36 cellular contexts compared by ENCODE assay signal in genomic region chr5:33929925-33930690, GRCh38. TPM values are rescaled to one million over a fixed set of nuclear protein-coding genes. Genes with fewer than 3 reads are reported as not detected.
DNase-seq lines count a peak whose midpoint lies in the region; ATAC-seq, FAIRE-seq and TF ChIP-seq lines count a peak whose summit lies in the region.
"Had no signal": no experiment of that assay in that cellular context is flagged by ENCODE, and none has a peak within 500 bp of the region (broad histone marks: within the 10 kb centered on the region; RNA-seq: fewer than 3 reads in every experiment).

No MANE protein-coding gene starts in this region.

- no peak overlapping the region for H3K27ac Mint-ChIP-seq in activated CD4-positive, alpha-beta memory T cell treated with anti-CD3 and anti-CD28 coated beads, Interleukin-2, amount 10 ng/mL, durations not matched to agents 7 days and 5 days
- H3K27ac Mint-ChIP-seq: activated B cell treated with CpG ODN at 0.5 μM for 24 hours; activated naive CD8-positive, alpha-beta T cell treated with anti-CD3 and anti-CD28 coated beads, Interleukin-2, amount 50 U/mL, for 24 hours; activated T-cell treated with anti-CD3 and anti-CD28 coated beads, Interleukin-2, amount 50 U/mL, for 72 hours; natural killer cell; T-helper 1 cell treated with Interleukin-12 subunit alpha and Interleukin-12 subunit beta and Interleukin-4 antibody, amounts not matched to agents 30 μg/mL and 1 μg/mL, for 36 hours had no signal

- H3K27me3 ChIP-seq in BJ (ENCODE audit: control insufficient read depth, insufficient read depth, low read length) = no peaks in the 10 kb centered on the region
- H3K27me3 ChIP-seq: BLaER1, cardiac muscle cell, colonic mucosa, gastroesophageal sphincter, tibial artery had no signal

- no peak for TF ChIP-seq CTCF in BJ (IDR thresholded peaks at IDR 0.05; ENCODE audit: insufficient read depth, low read depth, low read length)
- no peak for TF ChIP-seq CTCF in fibroblast of the aortic adventitia (IDR thresholded peaks at IDR 0.05; ENCODE audit: insufficient read depth, low read length)

- no peaks in the 10 kb centered on the region for H3K36me3 ChIP-seq in BJ (ENCODE audit: control insufficient read depth, insufficient read depth, low read length)
- H3K36me3 ChIP-seq: BLaER1, cardiac muscle cell, colonic mucosa, gastroesophageal sphincter, MG63, prostate gland, tibial artery had no signal

- H3K4me3 Mint-ChIP-seq in activated CD4-positive, alpha-beta memory T cell treated with anti-CD3 and anti-CD28 coated beads, Interleukin-2, amount 10 ng/mL, durations not matched to agents 7 days and 5 days = no peak overlapping the region
- H3K4me3 Mint-ChIP-seq: activated B cell treated with CpG ODN at 0.5 μM for 24 hours; activated naive CD8-positive, alpha-beta T cell treated with anti-CD3 and anti-CD28 coated beads, Interleukin-2, amount 50 U/mL, for 24 hours; activated T-cell treated with anti-CD3 and anti-CD28 coated beads, Interleukin-2, amount 50 U/mL, for 72 hours; natural killer cell; T-helper 1 cell treated with Interleukin-12 subunit alpha and Interleukin-12 subunit beta and Interleukin-4 antibody, amounts not matched to agents 30 μg/mL and 1 μg/mL, for 36 hours had no signal

- CTCF ChIA-PET in BJ (lab: Yijun Ruan, JAX) = no interaction called here
- CTCF ChIA-PET in activated CD4-positive, alpha-beta memory T cell treated with anti-CD3 and anti-CD28 coated beads, Interleukin-2, amount 10 ng/mL, durations not matched to agents 7 days and 5 days (lab: Charles Lee) = no interaction called here

- ATAC-seq in GM21381 (IDR thresholded peaks at IDR 0.05; ENCODE audit: unreplicated experiment) = no peak
- ATAC-seq in GM19467 (IDR thresholded peaks at IDR 0.05; ENCODE audit: unreplicated experiment) = no peak
- ATAC-seq: activated naive CD8-positive, alpha-beta T cell treated with anti-CD3 and anti-CD28 coated beads, Interleukin-2, amount 50 U/mL, for 24 hours; activated T-cell treated with anti-CD3 and anti-CD28 coated beads, Interleukin-2, amount 50 U/mL, for 72 hours; gastroesophageal sphincter; mucosa of descending colon; natural killer cell; PC-3 had no signal

- no peak for TF ChIP-seq POLR2A in GM12891 (IDR thresholded peaks at IDR 0.05; ENCODE audit: low read depth, low read length)

- DNase-seq in BJ (ENCODE audit: low read depth) = peak; percentile 53
- DNase-seq in GM12891 (ENCODE audit: insufficient read length, low spot score) = no peak
- DNase-seq in M059J (ENCODE audit: low read depth) = peak; percentile 59
- peak; percentile 58 for DNase-seq in fibroblast of the aortic adventitia (ENCODE audit: low read depth)
- no peak for DNase-seq in activated CD4-positive, alpha-beta memory T cell treated with anti-CD3 and anti-CD28 coated beads, Interleukin-2, amount 10 ng/mL, durations not matched to agents 7 days and 5 days
- DNase-seq in MV-4-11 (lab: John Stamatoyannopoulos, UW) = no peak
- DNase-seq: activated B cell treated with CpG ODN at 0.5 μM for 24 hours; activated CD4-positive, alpha-beta T cell treated with anti-CD3 and anti-CD28 coated beads, Interleukin-2, amount 50 U/mL, for 1 hour; activated naive CD4-positive, alpha-beta T cell; activated naive CD8-positive, alpha-beta T cell treated with anti-CD3 and anti-CD28 coated beads, Interleukin-2, amount 50 U/mL, for 24 hours; activated T-cell treated with anti-CD3 and anti-CD28 coated beads, Interleukin-2, amount 50 U/mL, for 72 hours; colonic mucosa; effector CD8-positive, alpha-beta T cell; erythroblast; KBM-7; MG63; mucosa of descending colon; natural killer cell; NCI-H1930; NCI-H526; NK-92 treated with Interleukin-12 subunit alpha and Interleukin-12 subunit beta, amount 100 ng/mL, for 24 hours; occipital lobe; PC-3; SK-N-SH; stimulated activated CD4-positive, alpha-beta T cell treated with anti-CD3 and anti-CD28 coated beads, Interleukin-4, amount 100 ng/mL, for 1 hour; tibial artery had no signal

- no peaks in the 10 kb centered on the region for H3K9me3 Mint-ChIP-seq in activated CD4-positive, alpha-beta memory T cell treated with anti-CD3 and anti-CD28 coated beads, Interleukin-2, amount 10 ng/mL, durations not matched to agents 7 days and 5 days
- H3K9me3 Mint-ChIP-seq: activated B cell treated with CpG ODN at 0.5 μM for 24 hours; activated naive CD8-positive, alpha-beta T cell treated with anti-CD3 and anti-CD28 coated beads, Interleukin-2, amount 50 U/mL, for 24 hours; activated T-cell treated with anti-CD3 and anti-CD28 coated beads, Interleukin-2, amount 50 U/mL, for 72 hours; natural killer cell; T-helper 1 cell treated with Interleukin-12 subunit alpha and Interleukin-12 subunit beta and Interleukin-4 antibody, amounts not matched to agents 30 μg/mL and 1 μg/mL, for 36 hours had no signal

- H3K27me3 Mint-ChIP-seq in activated CD4-positive, alpha-beta memory T cell treated with anti-CD3 and anti-CD28 coated beads, Interleukin-2, amount 10 ng/mL, durations not matched to agents 7 days and 5 days = peaks cover 5% of the 10 kb centered on the region
- H3K27me3 Mint-ChIP-seq: activated naive CD8-positive, alpha-beta T cell treated with anti-CD3 and anti-CD28 coated beads, Interleukin-2, amount 50 U/mL, for 24 hours had no signal

- POLR2A ChIA-PET in BJ (lab: Charles Lee) = no interaction called here
- POLR2A ChIA-PET in activated CD4-positive, alpha-beta memory T cell treated with anti-CD3 and anti-CD28 coated beads, Interleukin-2, amount 10 ng/mL, durations not matched to agents 7 days and 5 days (lab: Charles Lee) = no interaction called here

- no peaks in the 10 kb centered on the region for H3K36me3 Mint-ChIP-seq in activated CD4-positive, alpha-beta memory T cell treated with anti-CD3 and anti-CD28 coated beads, Interleukin-2, amount 10 ng/mL, durations not matched to agents 7 days and 5 days (ENCODE audit: low read depth)
- H3K36me3 Mint-ChIP-seq: natural killer cell had no signal

- no peaks in the 10 kb centered on the region for H3K4me1 Mint-ChIP-seq in activated CD4-positive, alpha-beta memory T cell treated with anti-CD3 and anti-CD28 coated beads, Interleukin-2, amount 10 ng/mL, durations not matched to agents 7 days and 5 days
- H3K4me1 Mint-ChIP-seq: activated naive CD8-positive, alpha-beta T cell treated with anti-CD3 and anti-CD28 coated beads, Interleukin-2, amount 50 U/mL, for 24 hours; natural killer cell had no signal

- H3K4me3 ChIP-seq in BJ (ENCODE audit: low read depth, low read length) = no peak overlapping the region
- H3K4me3 ChIP-seq in fibroblast of the aortic adventitia (ENCODE audit: low read depth, low read length) = no peak overlapping the region
- H3K4me3 ChIP-seq: BLaER1, cardiac muscle cell, colonic mucosa, gastroesophageal sphincter, lung, MG63, mucosa of descending colon, prostate gland, tibial artery had no signal

- peak; percentile 71 for FAIRE-seq in GM12891 (lab: Jason Lieb, UNC)

TF ChIP-seq in GM12891, 5 proteins besides CTCF, POLR2A, EP300 and RAD21:
- TF ChIP-seq SPI1 (IDR thresholded peaks at IDR 0.05; ENCODE audit: low read depth, low read length) (0 out of 2 replicates have a peak, but pooled peaks have one; percentile 4), POU2F2 (IDR thresholded peaks at IDR 0.05; ENCODE audit: low read depth, low read length) (no peak)

RNA-seq across cellular contexts. Expression of gene RXFP3, which starts 6.1 kb away (rescaled TPM):
- not detected in 2 replicates for polyA plus RNA-seq in BJ (2011; rRNA removed)
- not detected in 2 replicates for polyA minus RNA-seq in BJ (2011; rRNA and poly(A)+ RNA removed)
- polyA plus RNA-seq in GM12891 (2012; ENCODE audit: low read depth, missing spikeins) = not detected
- total RNA-seq in M059J (2014; rRNA removed; shearing (Covaris generic)) = not detected in 2 replicates
- not detected in 2 replicates for total RNA-seq in fibroblast of the aortic adventitia (ENCODE audit: low replicate concordance)
- not detected for total RNA-seq in activated CD4-positive, alpha-beta memory T cell treated with anti-CD3 and anti-CD28 coated beads, Interleukin-2, amount 10 ng/mL, durations not matched to agents 7 days and 5 days
- total RNA-seq: activated B cell treated with CpG ODN at 0.5 μM for 24 hours; activated T-cell treated with anti-CD3 and anti-CD28 coated beads, Interleukin-2, amount 50 U/mL, for 72 hours; astrocyte; cardiac muscle cell; colonic mucosa; G401; gastroesophageal sphincter; mucosa of descending colon; natural killer cell; PC-3; prostate gland had no signal
- polyA plus RNA-seq: cardiac muscle cell, lung, SK-N-SH had no signal

RNA-seq across cellular contexts. Expression of gene ADAMTS12, which starts 38.3 kb away (rescaled TPM):
- polyA plus RNA-seq in BJ (2011; rRNA removed) = 25.6 and 30.1 TPM in 2 replicates
- polyA minus RNA-seq in BJ (2011; rRNA and poly(A)+ RNA removed) = 40.0 and 58.8 TPM in 2 replicates
- polyA plus RNA-seq in GM12891 (2012; ENCODE audit: low read depth, missing spikeins) = 18.8 TPM
- 13.5 and 16.7 TPM in 2 replicates for total RNA-seq in M059J (2014; rRNA removed; shearing (Covaris generic))
- 13.0 and 21.8 TPM in 2 replicates for total RNA-seq in fibroblast of the aortic adventitia (ENCODE audit: low replicate concordance)
- not detected for total RNA-seq in activated CD4-positive, alpha-beta memory T cell treated with anti-CD3 and anti-CD28 coated beads, Interleukin-2, amount 10 ng/mL, durations not matched to agents 7 days and 5 days
- total RNA-seq: activated B cell treated with CpG ODN at 0.5 μM for 24 hours, G401, natural killer cell had no signal

RNA-seq across cellular contexts. Expression of gene SLC45A2, which starts 54.4 kb away (rescaled TPM):
- polyA plus RNA-seq in BJ (2011; rRNA removed) = not detected in 2 replicates
- 0.24 TPM in 1 of 2 replicates, not detected in the other for polyA minus RNA-seq in BJ (2011; rRNA and poly(A)+ RNA removed)
- polyA plus RNA-seq in GM12891 (2012; ENCODE audit: low read depth, missing spikeins) = not detected
- total RNA-seq in M059J (2014; rRNA removed; shearing (Covaris generic)) = not detected in 2 replicates
- total RNA-seq in fibroblast of the aortic adventitia (ENCODE audit: low replicate concordance) = 0.09 TPM in 1 of 2 replicates, not detected in the other
- total RNA-seq in activated CD4-positive, alpha-beta memory T cell treated with anti-CD3 and anti-CD28 coated beads, Interleukin-2, amount 10 ng/mL, durations not matched to agents 7 days and 5 days = under 1 TPM in 1 of 2 experiments, not detected in 1; 0.23 TPM
- total RNA-seq: activated B cell treated with CpG ODN at 0.5 μM for 24 hours; activated T-cell treated with anti-CD3 and anti-CD28 coated beads, Interleukin-2, amount 50 U/mL, for 72 hours; cardiac muscle cell; natural killer cell; PC-3 had no signal

Comparison
In these comparisons a context has a peak if more than half of its experiments do, and no peak if none do; other contexts are left out.
1. DNase-seq: peak in BJ (single experiment), M059J (single experiment) and fibroblast of the aortic adventitia (single experiment); none in GM12891 (single experiment), activated CD4-positive, alpha-beta memory T cell treated with anti-CD3 and anti-CD28 coated beads, Interleukin-2, amount 10 ng/mL, durations not matched to agents 7 days and 5 days (single experiment) and MV-4-11 (single experiment).
2. RNA of gene ADAMTS12, which starts 38.3 kb away (total RNA-seq): 13.5 to 16.7 TPM in M059J and 13.0 to 21.8 TPM in fibroblast of the aortic adventitia; not detected in activated CD4-positive, alpha-beta memory T cell treated with anti-CD3 and anti-CD28 coated beads, Interleukin-2, amount 10 ng/mL, durations not matched to agents 7 days and 5 days; every median in the first group is over 10 times any median in the second.